ENCODE assay signal across 1 cellular context in the genomic region with DNA sequence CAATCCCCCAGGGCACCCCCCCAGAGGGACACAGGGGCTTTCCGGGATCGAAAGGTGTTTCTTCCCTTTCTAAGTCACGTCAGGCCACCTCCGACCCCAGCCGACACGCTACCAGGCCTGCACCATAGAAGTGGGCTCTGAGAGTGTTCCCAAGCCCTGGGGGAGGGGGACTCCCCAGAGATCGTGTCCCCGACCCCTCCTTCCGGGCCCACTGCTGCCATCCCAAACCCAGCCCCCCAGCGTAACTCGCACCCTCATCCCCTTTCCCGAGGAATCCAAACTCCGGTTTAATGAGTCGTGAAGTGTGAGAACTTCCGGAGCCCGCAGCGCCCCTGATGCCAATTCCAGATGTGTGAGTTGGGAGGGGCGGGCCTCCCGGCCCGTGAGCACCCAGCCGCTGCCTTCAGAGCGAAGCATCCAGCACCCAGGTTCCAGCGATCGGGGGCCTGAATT.
TF ChIP-seq lines count a peak whose summit lies in the region.

No MANE protein-coding gene starts in this region.

TF ChIP-seq in GM23338, 12 proteins besides CTCF, POLR2A, EP300 and RAD21 (continued from another document):
- TF ChIP-seq REST (IDR thresholded peaks at IDR 0.05; ENCODE audit: unreplicated experiment), result no peak
- no peak for TF ChIP-seq ZNF114 (CRISPR knock-in tag; IDR thresholded peaks at IDR 0.05)
- TF ChIP-seq NANOG (IDR thresholded peaks at IDR 0.05; ENCODE audit: borderline replicate concordance), result no peak
- TF ChIP-seq EZH2 (IDR thresholded peaks at IDR 0.05; ENCODE audit: low read depth, unreplicated experiment), result peak; percentile 85
TF ChIP-seq in GM23338: peak in this region for 2.
